20 cellular contexts compared by ENCODE assay signal in the genomic region with DNA sequence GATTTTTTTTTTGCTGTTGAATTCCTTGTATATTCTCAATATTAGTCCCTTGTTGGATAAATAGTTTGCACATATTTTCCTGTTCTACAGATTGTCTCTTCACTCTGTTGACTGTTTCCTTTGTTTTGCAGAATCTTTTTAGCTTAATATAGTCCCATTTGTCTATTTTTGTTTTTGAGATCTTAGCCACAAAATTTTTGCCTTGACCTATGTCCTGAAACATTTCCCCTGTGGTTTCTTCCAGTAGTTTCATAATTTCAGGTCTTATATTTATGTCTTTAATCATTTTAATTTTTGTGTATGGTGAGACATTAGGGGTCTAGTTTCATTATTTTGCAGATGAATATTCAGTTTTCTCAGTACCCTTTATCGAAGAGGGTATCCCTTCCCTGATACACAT.
A peak's percentile ranks its signal among the peaks of the same experiment; 100 is the strongest.
DNase-seq lines count a peak whose midpoint lies in the region; ATAC-seq and TF ChIP-seq lines count a peak whose summit lies in the region.
"Had no signal": no experiment of that assay in that cellular context is flagged by ENCODE, and none has a peak within 500 bp of the region (broad histone marks: within the 10 kb centered on the region; RNA-seq: fewer than 3 reads in every experiment).

No MANE protein-coding gene starts in this region.

- H3K9ac ChIP-seq in BLaER1 treated with 17β-estradiol and CSF1 and Interleukin-3, amounts not matched to agents 10 nM and 100 nM = no peak overlapping the region
- H3K9ac ChIP-seq: GM23248 had no signal

- no peaks in the 10 kb centered on the region for H3K27me3 Mint-ChIP-seq in natural killer cell treated with Interleukin-12 subunit alpha and Interleukin-12 subunit beta and Interleukin-15 and Interleukin-18, amount 100 ng/mL, for 72 hours
- H3K27me3 Mint-ChIP-seq: CD4-positive, CD25-positive, alpha-beta regulatory T cell had no signal

- no peak for TF ChIP-seq CTCF in spleen (IDR thresholded peaks at IDR 0.05 in 8 of 11, conservative IDR thresholded peaks at IDR 0.05 in 3 of 11)

- H3K9me3 ChIP-seq in BLaER1 treated with 17β-estradiol and CSF1 and Interleukin-3, amounts not matched to agents 10 nM and 100 nM (replicated peaks in 1 of 11) = peaks cover 34 to 60% (median 49%) of the 10 kb centered on the region in 11 experiments
- peaks cover 0 to 66% (median 54%) of the 10 kb centered on the region in 8 donors for H3K9me3 ChIP-seq in spleen

- ATAC-seq in natural killer cell treated with Interleukin-12 subunit alpha and Interleukin-12 subunit beta and Interleukin-15 and Interleukin-18, amount 100 ng/mL, for 72 hours = no peak
- no peak for ATAC-seq in HG02885 (IDR thresholded peaks at IDR 0.05; ENCODE audit: poor library complexity, unreplicated experiment)
- ATAC-seq: GM12878, HepG2 had no signal

- H3K9me3 Mint-ChIP-seq in natural killer cell treated with Interleukin-12 subunit alpha and Interleukin-12 subunit beta and Interleukin-15 and Interleukin-18, amount 100 ng/mL, for 72 hours = peaks cover 28% of the 10 kb centered on the region

- no peaks in the 10 kb centered on the region for H4K20me1 ChIP-seq in BLaER1 treated with 17β-estradiol and CSF1 and Interleukin-3, amounts not matched to agents 10 nM and 100 nM

- H3K27me3 ChIP-seq in BLaER1 treated with 17β-estradiol and CSF1 and Interleukin-3, amounts not matched to agents 10 nM and 100 nM = no peaks in the 10 kb centered on the region
- H3K27me3 ChIP-seq in spleen (replicated peaks in 1 of 7) (no peaks in the 10 kb centered on the region), H7 (ENCODE audit: control insufficient read depth, insufficient read depth, low read length) (no peaks in the 10 kb centered on the region)

- TF ChIP-seq POLR2A in spleen (IDR thresholded peaks at IDR 0.05) = no peak

- H3K4me1 ChIP-seq in BLaER1 treated with 17β-estradiol and CSF1 and Interleukin-3, amounts not matched to agents 10 nM and 100 nM = peaks cover 0 to 20% (median 15%) of the 10 kb centered on the region in 10 experiments; a peak in 17 of 20 replicates
- H3K4me1 ChIP-seq in spleen = peaks cover 0 to 3% (median 0%) of the 10 kb centered on the region in 6 donors
- H3K4me1 ChIP-seq: Caco-2 had no signal

- H3K27ac ChIP-seq in BLaER1 treated with 17β-estradiol and CSF1 and Interleukin-3, amounts not matched to agents 10 nM and 100 nM = no peak overlapping the region
- no peak overlapping the region for H3K27ac ChIP-seq in spleen
- H3K27ac ChIP-seq: GM23248 had no signal

- H3K4me1 Mint-ChIP-seq in natural killer cell treated with Interleukin-12 subunit alpha and Interleukin-12 subunit beta and Interleukin-15 and Interleukin-18, amount 100 ng/mL, for 72 hours (ENCODE audit: low read depth in 2 of 2) = peaks cover 27 to 50% of the 10 kb centered on the region in 2 donors

- H3K36me3 Mint-ChIP-seq in natural killer cell treated with Interleukin-12 subunit alpha and Interleukin-12 subunit beta and Interleukin-15 and Interleukin-18, amount 100 ng/mL, for 72 hours = peaks cover 55% of the 10 kb centered on the region

- H3K4me3 ChIP-seq in BLaER1 treated with 17β-estradiol and CSF1 and Interleukin-3, amounts not matched to agents 10 nM and 100 nM = peak overlapping the region in 1 of 10 experiments; percentile 3; a peak in 2 of 20 replicates
- H3K4me3 ChIP-seq in spleen (no peak overlapping the region), H7 (ENCODE audit: insufficient read depth, low read depth, low read length) (no peak overlapping the region)
- H3K4me3 ChIP-seq: GM12878, GM23248 had no signal

- H3K36me3 ChIP-seq in BLaER1 treated with 17β-estradiol and CSF1 and Interleukin-3, amounts not matched to agents 10 nM and 100 nM = peaks cover 0 to 14% (median 0%) of the 10 kb centered on the region in 11 experiments; a peak in 4 of 22 replicates
- H3K36me3 ChIP-seq in spleen = peaks cover 0 to 9% (median 0%) of the 10 kb centered on the region in 6 donors
- H3K36me3 ChIP-seq in H7 (replicated peaks; ENCODE audit: control insufficient read depth, insufficient read depth, low read length) = no peaks in the 10 kb centered on the region

- peak overlapping the region in 9 of 11 experiments; percentile 2 to 73 (median 47); a peak in 15 of 22 replicates for H3K4me2 ChIP-seq in BLaER1 treated with 17β-estradiol and CSF1 and Interleukin-3, amounts not matched to agents 10 nM and 100 nM

- intact Hi-C loops in spleen (cut with DNase I; ENCODE audit: low total_unique reads) = no loop called here

- DNase-seq in LHCN-M2 (ENCODE audit: low read depth) = peak; percentile 48
- DNase-seq in fibroblast of gingiva (ENCODE audit: low read depth) = peak; percentile 14
- peak; percentile 26 for DNase-seq in myocyte (ENCODE audit: low read depth)
- DNase-seq in natural killer cell treated with Interleukin-12 subunit alpha and Interleukin-12 subunit beta and Interleukin-15 and Interleukin-18, amount 100 ng/mL, for 72 hours (ENCODE audit: low spot score) = no peak
- DNase-seq in spleen = no peak
- DNase-seq in H7 = no peak
- DNase-seq: 8988T; C1 segment of cervical spinal cord; Caco-2; CD4-positive, CD25-positive, alpha-beta regulatory T cell; DMS153; DMS79 treated with DMSO at 0.1 percent for 48 hours; EL; GM23248; HCEC 1CT; KG1 had no signal

- H3K4me3 Mint-ChIP-seq in natural killer cell treated with Interleukin-12 subunit alpha and Interleukin-12 subunit beta and Interleukin-15 and Interleukin-18, amount 100 ng/mL, for 72 hours = no peak overlapping the region
- H3K4me3 Mint-ChIP-seq: CD4-positive, CD25-positive, alpha-beta regulatory T cell had no signal

- H3K27ac Mint-ChIP-seq in natural killer cell treated with Interleukin-12 subunit alpha and Interleukin-12 subunit beta and Interleukin-15 and Interleukin-18, amount 100 ng/mL, for 72 hours = no peak overlapping the region

- 90 to 100% (median 95%) methylated on average over 1 of the region's 1 CpG for WGBS in spleen, 5 donors

Comparison
In these comparisons a context has a peak if more than half of its experiments do, and no peak if none do; other contexts are left out.
1. DNase-seq: peak in LHCN-M2 (single experiment), fibroblast of gingiva (single experiment) and myocyte (single experiment); none in natural killer cell treated with Interleukin-12 subunit alpha and Interleukin-12 subunit beta and Interleukin-15 and Interleukin-18, amount 100 ng/mL, for 72 hours (single experiment), spleen (single experiment) and H7 (single experiment).